32 cellular contexts compared by ENCODE assay signal in the genomic region with DNA sequence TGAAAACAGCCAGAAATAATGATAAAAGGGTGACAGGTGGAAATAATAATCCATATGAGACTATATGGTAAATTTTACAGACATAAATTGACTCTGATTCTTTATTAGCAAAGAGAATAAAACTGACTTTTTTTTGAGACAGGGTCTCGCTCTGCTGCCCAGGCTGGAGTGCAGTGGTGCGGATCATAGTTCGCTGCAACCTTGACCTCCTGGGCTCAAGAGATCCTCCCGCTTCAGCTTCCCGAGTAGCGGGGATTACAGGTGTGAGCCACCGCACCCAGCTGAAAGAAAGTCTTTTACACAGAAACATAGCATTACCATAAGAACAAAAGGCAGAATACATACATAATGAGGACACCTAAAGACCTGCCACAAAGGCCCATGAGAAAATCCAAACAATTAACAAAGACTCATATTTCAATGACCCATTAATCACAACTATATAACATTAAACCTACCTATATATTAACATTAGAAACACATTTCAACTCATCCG.
"Had no signal": no experiment of that assay in that cellular context is flagged by ENCODE, and none has a peak within 500 bp of the region (broad histone marks: within the 10 kb centered on the region; RNA-seq: fewer than 3 reads in every experiment).

No MANE protein-coding gene starts in this region.

- H3K4me3 ChIP-seq: esophagus squamous epithelium, gastroesophageal sphincter had no signal

- DNase-seq: activated B cell treated with CpG ODN at 0.5 μM for 24 hours; activated CD4-positive, alpha-beta T cell treated with anti-CD3 and anti-CD28 coated beads for 48 hours; activated CD4-positive, alpha-beta T cell treated with anti-CD3 and anti-CD28 coated beads, Interleukin-2, amount 50 U/mL, for 1 hour; activated CD4-positive, alpha-beta T cell treated with anti-CD3 and anti-CD28 coated beads, Interleukin-2, amount 50 U/mL, for 48 hours; activated CD8-positive, alpha-beta memory T cell treated with anti-CD3 and anti-CD28 coated beads for 24 hours; activated CD8-positive, alpha-beta T cell treated with anti-CD3 and anti-CD28 coated beads for 36 hours; activated effector memory CD4-positive, alpha-beta T cell treated with Interleukin-2 at 50 U/mL for 16 hours; activated gamma-delta T cell treated with Interleukin-2 at 50 U/mL for 16 hours; activated naive CD4-positive, alpha-beta T cell treated with anti-CD3 and anti-CD28 coated beads, Interleukin-2, amount 50 U/mL, for 16 hours; activated naive CD4-positive, alpha-beta T cell treated with Interleukin-2 at 50 U/mL for 16 hours; activated T-cell treated with anti-CD3 and anti-CD28 coated beads, Interleukin-2, amount 50 U/mL, for 4 hours; amniotic stem cell; anterior cingulate cortex; brain microvascular endothelial cell; cortex of kidney; dermis blood vessel endothelial cell; effector CD4-positive, alpha-beta T cell; effector memory CD8-positive, alpha-beta T cell; esophagus squamous epithelium; foreskin melanocyte; head of caudate nucleus; T-helper 2 cell had no signal

- H3K4me1 Mint-ChIP-seq: activated B cell treated with CpG ODN at 0.5 μM for 24 hours; central memory CD8-positive, alpha-beta T cell had no signal

- H3K27ac Mint-ChIP-seq: activated B cell treated with CpG ODN at 0.5 μM for 24 hours; activated CD8-positive, alpha-beta T cell treated with anti-CD3 and anti-CD28 coated beads for 36 hours; activated naive CD8-positive, alpha-beta T cell; activated T-helper 17 cell treated with anti-CD3 and anti-CD28 coated beads, Interleukin-2, amount 50 U/mL, for 72 hours; effector memory CD8-positive, alpha-beta T cell had no signal

- H3K4me1 ChIP-seq: esophagus squamous epithelium, gastroesophageal sphincter had no signal

- H3K36me3 ChIP-seq: brain microvascular endothelial cell, esophagus squamous epithelium, gastroesophageal sphincter had no signal

- H3K9me3 ChIP-seq: esophagus squamous epithelium, gastroesophageal sphincter had no signal

- H3K27me3 ChIP-seq: brain microvascular endothelial cell, gastroesophageal sphincter had no signal

- H3K4me3 Mint-ChIP-seq: activated B cell treated with CpG ODN at 0.5 μM for 24 hours; activated CD8-positive, alpha-beta T cell treated with anti-CD3 and anti-CD28 coated beads for 36 hours; activated naive CD8-positive, alpha-beta T cell; activated T-cell treated with anti-CD3 and anti-CD28 coated beads, Interleukin-2, amount 50 U/mL, for 4 hours; activated T-helper 17 cell treated with anti-CD3 and anti-CD28 coated beads, Interleukin-2, amount 50 U/mL, for 72 hours; central memory CD8-positive, alpha-beta T cell; effector memory CD8-positive, alpha-beta T cell had no signal

- FAIRE-seq: astrocyte, bronchial epithelial cell, endothelial cell of umbilical vein had no signal

- ATAC-seq: activated CD4-positive, CD25-positive, alpha-beta regulatory T cell treated with anti-CD3 and anti-CD28 coated beads, Interleukin-2, amount 50 U/mL, for 24 hours; activated CD8-positive, alpha-beta T cell treated with anti-CD3 and anti-CD28 coated beads for 36 hours; activated T-cell treated with anti-CD3 and anti-CD28 coated beads, Interleukin-2, amount 50 U/mL, for 4 hours; activated T-helper 17 cell treated with anti-CD3 and anti-CD28 coated beads, Interleukin-2, amount 50 U/mL, for 72 hours; effector memory CD8-positive, alpha-beta T cell; gastroesophageal sphincter had no signal

- H3K27ac ChIP-seq: brain microvascular endothelial cell, epithelial cell of prostate, esophagus squamous epithelium, gastroesophageal sphincter, VCaP had no signal
